ENCODE assay signal across 16 cellular contexts in the genomic region with DNA sequence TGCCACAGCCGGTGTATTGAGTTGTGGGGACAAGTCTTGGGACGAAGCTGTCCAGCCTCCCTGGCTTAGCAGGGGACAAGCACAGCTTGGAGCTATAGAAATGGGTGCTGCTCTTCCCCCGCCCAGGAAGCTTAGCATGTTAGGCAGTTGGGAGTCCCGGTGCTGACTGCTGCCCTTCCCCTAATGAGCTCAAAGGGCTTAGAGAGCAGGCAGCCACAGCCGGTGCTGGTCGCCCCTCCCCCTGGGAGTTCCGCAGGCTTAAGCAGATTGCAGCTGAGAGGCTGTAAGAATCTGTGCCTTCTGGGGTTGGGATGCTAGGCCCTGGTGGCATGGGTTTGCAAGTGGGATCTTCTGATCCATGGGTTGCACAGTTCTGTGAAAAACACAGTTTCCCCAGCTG.
"Had no signal": no experiment of that assay in that cellular context is flagged by ENCODE, and none has a peak within 500 bp of the region (broad histone marks: within the 10 kb centered on the region; RNA-seq: fewer than 3 reads in every experiment).

No MANE protein-coding gene starts in this region.

- H3K27me3 Mint-ChIP-seq: dendritic cell treated with granulocyte-macrophage colony-stimulating factor and Interleukin-4, amounts not matched to agents 40 ng/mL and 50 ng/mL, for 4 days had no signal

- H3K27ac ChIP-seq: heart right ventricle had no signal

- H3K4me2 ChIP-seq: smooth muscle cell had no signal

- DNase-seq: effector CD4-positive, alpha-beta T cell; foreskin melanocyte; heart right ventricle; hypothalamus; mammary epithelial cell; naive thymus-derived CD4-positive, alpha-beta T cell; nephron progenitor cell; posterior cingulate gyrus; right cardiac atrium; stimulated activated CD4-positive, alpha-beta T cell treated with anti-CD3 and anti-CD28 coated beads, Interleukin-2, amount 100 ng/mL, for 48 hours; stimulated activated naive CD4-positive, alpha-beta T cell treated with Interleukin-2 at 50 U/mL for 16 hours; trophoblast cell had no signal

- FAIRE-seq: colon, islet of Langerhans had no signal

- H3K4me3 Mint-ChIP-seq: dendritic cell treated with granulocyte-macrophage colony-stimulating factor and Interleukin-4, amounts not matched to agents 40 ng/mL and 50 ng/mL, for 4 days; naive thymus-derived CD4-positive, alpha-beta T cell; nephron progenitor cell had no signal

- H3K4me3 ChIP-seq: heart right ventricle, smooth muscle cell had no signal

- H3K36me3 Mint-ChIP-seq: naive thymus-derived CD4-positive, alpha-beta T cell had no signal

- H3K4me1 Mint-ChIP-seq: naive thymus-derived CD4-positive, alpha-beta T cell; nephron progenitor cell had no signal

- H3K27ac Mint-ChIP-seq: dendritic cell treated with granulocyte-macrophage colony-stimulating factor and Interleukin-4, amounts not matched to agents 40 ng/mL and 50 ng/mL, for 4 days; naive thymus-derived CD4-positive, alpha-beta T cell; nephron progenitor cell had no signal

- H3K4me1 ChIP-seq: heart right ventricle had no signal

- H3K36me3 ChIP-seq: heart right ventricle had no signal
